ENCODE assay signal across 2 cellular contexts in the genomic region with DNA sequence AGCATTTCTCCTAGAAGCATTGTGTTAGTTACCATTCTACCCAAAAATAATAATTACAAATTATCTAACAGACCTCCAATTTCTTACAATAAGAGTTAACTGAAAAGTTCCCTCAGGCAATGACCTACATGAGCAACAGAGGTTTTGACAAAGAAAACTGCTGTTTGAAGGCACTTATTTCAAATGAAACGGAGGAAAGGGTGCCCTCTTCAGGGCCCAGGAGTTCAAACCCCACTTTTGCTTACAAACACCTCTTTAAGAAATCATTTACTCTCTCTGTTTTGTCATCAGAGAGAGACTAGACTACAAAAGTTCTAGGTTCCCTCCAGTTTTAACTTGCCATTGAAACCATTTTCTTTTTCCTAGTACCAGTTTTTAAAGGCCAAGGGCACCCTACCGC.
TF ChIP-seq lines count a peak whose summit lies in the region.

No MANE protein-coding gene starts in this region.

TF ChIP-seq in HepG2, 621 proteins besides CTCF, POLR2A, EP300 and RAD21:
- no peak for TF ChIP-seq ZNF737 (CRISPR knock-in tag; IDR thresholded peaks at IDR 0.05; ENCODE audit: borderline replicate concordance)
- no peak for TF ChIP-seq ZNF75D (CRISPR knock-in tag; IDR thresholded peaks at IDR 0.05; ENCODE audit: borderline replicate concordance)
- TF ChIP-seq, protein P1, sequence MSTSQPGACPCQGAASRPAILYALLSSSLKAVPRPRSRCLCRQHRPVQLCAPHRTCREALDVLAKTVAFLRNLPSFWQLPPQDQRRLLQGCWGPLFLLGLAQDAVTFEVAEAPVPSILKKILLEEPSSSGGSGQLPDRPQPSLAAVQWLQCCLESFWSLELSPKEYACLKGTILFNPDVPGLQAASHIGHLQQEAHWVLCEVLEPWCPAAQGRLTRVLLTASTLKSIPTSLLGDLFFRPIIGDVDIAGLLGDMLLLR (CRISPR knock-in tag; IDR thresholded peaks at IDR 0.05) = no peak
- TF ChIP-seq, protein P2, sequence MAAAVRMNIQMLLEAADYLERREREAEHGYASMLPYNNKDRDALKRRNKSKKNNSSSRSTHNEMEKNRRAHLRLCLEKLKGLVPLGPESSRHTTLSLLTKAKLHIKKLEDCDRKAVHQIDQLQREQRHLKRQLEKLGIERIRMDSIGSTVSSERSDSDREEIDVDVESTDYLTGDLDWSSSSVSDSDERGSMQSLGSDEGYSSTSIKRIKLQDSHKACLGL (CRISPR knock-in tag; IDR thresholded peaks at IDR 0.05) = no peak
- TF ChIP-seq STAG1 (CRISPR knock-in tag; IDR thresholded peaks at IDR 0.05) = 0 out of 2 replicates have a peak, but pooled peaks have one; percentile 16

TF ChIP-seq in SK-N-SH, 30 proteins besides CTCF, POLR2A, EP300 and RAD21:
- no peak for TF ChIP-seq TCF12 (IDR thresholded peaks at IDR 0.05)
- no peak for TF ChIP-seq JUND (IDR thresholded peaks at IDR 0.05)
- no peak for TF ChIP-seq MEF2A (IDR thresholded peaks at IDR 0.05; ENCODE audit: borderline replicate concordance, low read depth)
- TF ChIP-seq SMC3 (IDR thresholded peaks at IDR 0.05; ENCODE audit: low read depth, low read length) = no peak
- TF ChIP-seq, protein P3, sequence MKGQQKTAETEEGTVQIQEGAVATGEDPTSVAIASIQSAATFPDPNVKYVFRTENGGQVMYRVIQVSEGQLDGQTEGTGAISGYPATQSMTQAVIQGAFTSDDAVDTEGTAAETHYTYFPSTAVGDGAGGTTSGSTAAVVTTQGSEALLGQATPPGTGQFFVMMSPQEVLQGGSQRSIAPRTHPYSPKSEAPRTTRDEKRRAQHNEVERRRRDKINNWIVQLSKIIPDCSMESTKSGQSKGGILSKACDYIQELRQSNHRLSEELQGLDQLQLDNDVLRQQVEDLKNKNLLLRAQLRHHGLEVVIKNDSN (IDR thresholded peaks at IDR 0.05; ENCODE audit: borderline replicate concordance, low read depth) = no peak
- TF ChIP-seq, protein P4, sequence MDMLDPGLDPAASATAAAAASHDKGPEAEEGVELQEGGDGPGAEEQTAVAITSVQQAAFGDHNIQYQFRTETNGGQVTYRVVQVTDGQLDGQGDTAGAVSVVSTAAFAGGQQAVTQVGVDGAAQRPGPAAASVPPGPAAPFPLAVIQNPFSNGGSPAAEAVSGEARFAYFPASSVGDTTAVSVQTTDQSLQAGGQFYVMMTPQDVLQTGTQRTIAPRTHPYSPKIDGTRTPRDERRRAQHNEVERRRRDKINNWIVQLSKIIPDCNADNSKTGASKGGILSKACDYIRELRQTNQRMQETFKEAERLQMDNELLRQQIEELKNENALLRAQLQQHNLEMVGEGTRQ (IDR thresholded peaks at IDR 0.05; ENCODE audit: borderline replicate concordance, low read depth, low read length) = no peak
- TF ChIP-seq, protein P5, sequence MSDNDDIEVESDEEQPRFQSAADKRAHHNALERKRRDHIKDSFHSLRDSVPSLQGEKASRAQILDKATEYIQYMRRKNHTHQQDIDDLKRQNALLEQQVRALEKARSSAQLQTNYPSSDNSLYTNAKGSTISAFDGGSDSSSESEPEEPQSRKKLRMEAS (IDR thresholded peaks at IDR 0.05; ENCODE audit: low read depth) = no peak
- TF ChIP-seq TEAD4 (IDR thresholded peaks at IDR 0.05; ENCODE audit: borderline replicate concordance, insufficient read depth) = no peak
- no peak for TF ChIP-seq MXI1 (IDR thresholded peaks at IDR 0.05; ENCODE audit: low read depth, low read length)
- no peak for TF ChIP-seq NRF1 (IDR thresholded peaks at IDR 0.05; ENCODE audit: low read depth, low read length)
- TF ChIP-seq, protein P6, sequence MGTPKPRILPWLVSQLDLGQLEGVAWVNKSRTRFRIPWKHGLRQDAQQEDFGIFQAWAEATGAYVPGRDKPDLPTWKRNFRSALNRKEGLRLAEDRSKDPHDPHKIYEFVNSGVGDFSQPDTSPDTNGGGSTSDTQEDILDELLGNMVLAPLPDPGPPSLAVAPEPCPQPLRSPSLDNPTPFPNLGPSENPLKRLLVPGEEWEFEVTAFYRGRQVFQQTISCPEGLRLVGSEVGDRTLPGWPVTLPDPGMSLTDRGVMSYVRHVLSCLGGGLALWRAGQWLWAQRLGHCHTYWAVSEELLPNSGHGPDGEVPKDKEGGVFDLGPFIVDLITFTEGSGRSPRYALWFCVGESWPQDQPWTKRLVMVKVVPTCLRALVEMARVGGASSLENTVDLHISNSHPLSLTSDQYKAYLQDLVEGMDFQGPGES (IDR thresholded peaks at IDR 0.05; ENCODE audit: low read depth, low read length) = no peak
- TF ChIP-seq EZH2phosphoT487 (IDR thresholded peaks at IDR 0.05; ENCODE audit: borderline replicate concordance, low read depth) = no peak
- no peak for TF ChIP-seq POLR2AphosphoS5 (IDR thresholded peaks at IDR 0.05; ENCODE audit: low read depth, low read length)
- TF ChIP-seq GATA2 (CRISPR knock-in tag; IDR thresholded peaks at IDR 0.05) = no peak
- TF ChIP-seq SIN3A (IDR thresholded peaks at IDR 0.05; ENCODE audit: borderline replicate concordance, low read depth, low read length) = no peak
- TF ChIP-seq RCOR1 (IDR thresholded peaks at IDR 0.05; ENCODE audit: low read length) = no peak
- TF ChIP-seq TAF1 (IDR thresholded peaks at IDR 0.05; ENCODE audit: borderline replicate concordance, low read depth, low read length) = no peak
